In the genomic region with DNA sequence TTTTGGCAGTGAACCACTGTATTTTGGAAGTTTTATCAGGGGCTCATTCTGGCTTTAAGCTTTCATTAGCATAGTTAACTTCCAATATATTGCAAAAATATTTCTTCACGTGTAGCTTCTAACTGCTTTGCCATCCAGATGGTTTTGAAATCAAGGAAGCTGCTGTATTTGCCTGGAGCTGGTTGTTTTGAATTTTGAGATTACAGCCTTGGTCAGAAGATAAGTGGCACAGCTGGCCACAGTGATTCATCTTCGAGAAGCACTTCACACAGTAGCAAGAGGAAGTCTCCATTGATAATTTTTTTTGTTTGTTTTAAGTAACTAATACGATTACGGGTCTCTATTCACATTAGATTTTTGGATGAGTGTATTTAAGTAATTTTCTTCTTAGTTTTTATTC, we compare ENCODE assay signal across 15 cellular contexts. TPM values are rescaled to one million over a fixed set of nuclear protein-coding genes. Genes with fewer than 3 reads are reported as not detected.
DNase-seq lines count a peak whose midpoint lies in the region; ATAC-seq, FAIRE-seq and TF ChIP-seq lines count a peak whose summit lies in the region.
"Had no signal": no experiment of that assay in that cellular context is flagged by ENCODE, and none has a peak within 500 bp of the region (broad histone marks: within the 10 kb centered on the region; RNA-seq: fewer than 3 reads in every experiment).

No MANE protein-coding gene starts in this region.

- H3K27me3 Mint-ChIP-seq in WTC11 (ENCODE audit: low read depth), result peaks cover 48% of the 10 kb centered on the region

- H3K27me3 ChIP-seq in right atrium auricular region, result peaks cover 0 to 8% of the 10 kb centered on the region in 2 donors
- H3K27me3 ChIP-seq in RWPE2 (ENCODE audit: insufficient read depth, poor library complexity, severe bottlenecking), result peaks cover 17% of the 10 kb centered on the region
- peaks cover 3% of the 10 kb centered on the region; the same call in 1 of the 2 replicates for H3K27me3 ChIP-seq in Karpas-422 (ENCODE audit: low read length)
- H3K27me3 ChIP-seq: vagina had no signal

- no peaks in the 10 kb centered on the region for H3K79me2 ChIP-seq in Karpas-422 (ENCODE audit: low read length)

- H4K20me1 ChIP-seq in Karpas-422 (ENCODE audit: insufficient read depth, low read depth, low read length), result no peaks in the 10 kb centered on the region

- H3K9ac ChIP-seq in Karpas-422 (ENCODE audit: low read length), result no peak overlapping the region

- H3K9me2 ChIP-seq in Karpas-422 (replicated peaks; ENCODE audit: insufficient read depth, low read length), result no peaks in the 10 kb centered on the region

- CTCF ChIA-PET in WTC11 (lab: Charles Lee), result interaction anchor here (1.5 kb wide), 1 partner anchor 30 kb away, joined by 3 read pairs; no protein-coding TSS in a partner anchor

- peaks cover 0 to 9% of the 10 kb centered on the region in 2 donors for H3K4me1 ChIP-seq in right atrium auricular region
- H3K4me1 ChIP-seq in RWPE2 (ENCODE audit: insufficient read depth, poor library complexity, severe bottlenecking), result peaks cover 4% of the 10 kb centered on the region
- H3K4me1 ChIP-seq in Karpas-422 (ENCODE audit: low read length), result peaks cover 22% of the 10 kb centered on the region

- peaks cover 5% of the 10 kb centered on the region for H3K36me3 Mint-ChIP-seq in WTC11

- H3K4me3 Mint-ChIP-seq in WTC11, result no peak overlapping the region
- H3K4me3 Mint-ChIP-seq: B cell had no signal

- peaks cover 23% of the 10 kb centered on the region for H3K4me1 Mint-ChIP-seq in WTC11
- H3K4me1 Mint-ChIP-seq: B cell had no signal

- POLR2A ChIA-PET in WTC11 (lab: Charles Lee), result interaction anchor here (0.8 kb wide), 1 partner anchor 12 kb away, joined by 3 read pairs; no protein-coding TSS in a partner anchor

- H3K36me3 ChIP-seq in right atrium auricular region, result no peaks in the 10 kb centered on the region
- H3K36me3 ChIP-seq in RWPE2 (ENCODE audit: low read depth), result no peaks in the 10 kb centered on the region
- H3K36me3 ChIP-seq in Karpas-422 (ENCODE audit: insufficient read depth, low read length), result no peaks in the 10 kb centered on the region
- H3K36me3 ChIP-seq: vagina had no signal

- H2AFZ ChIP-seq in Karpas-422 (ENCODE audit: low read length), result no peak overlapping the region

- H3K27ac ChIP-seq in right atrium auricular region (no peak overlapping the region), RWPE2 (ENCODE audit: poor library complexity, severe bottlenecking) (no peak overlapping the region), Karpas-422 (ENCODE audit: low read length) (no peak overlapping the region)
- H3K27ac ChIP-seq: vagina had no signal

- no peak for DNase-seq in left cardiac atrium
- DNase-seq in right atrium auricular region (ENCODE audit: low spot score), result no peak
- peak; percentile 6 for DNase-seq in RWPE2 (ENCODE audit: low spot score)
- DNase-seq in fibroblast of gingiva (ENCODE audit: low read depth), result peak; percentile 63
- no peak for DNase-seq in WTC11 (ENCODE audit: low spot score)
- DNase-seq in Karpas-422, result no peak
- no peak for DNase-seq in midbrain (lab: John Stamatoyannopoulos, UW)
- DNase-seq in GM19239 (ENCODE audit: insufficient read length, low spot score), result no peak
- DNase-seq: activated CD4-positive, CD25-positive, alpha-beta regulatory T cell treated with anti-CD3 and anti-CD28 coated beads, Interleukin-2, amount 50 U/mL, for 72 hours; mesendoderm; NCI-H1092 had no signal

- H3K9me3 Mint-ChIP-seq in WTC11, result no peaks in the 10 kb centered on the region

- TF ChIP-seq CTCF in right atrium auricular region (IDR thresholded peaks at IDR 0.05), result no peak
- TF ChIP-seq CTCF in RWPE2 (IDR thresholded peaks at IDR 0.05; ENCODE audit: poor library complexity, severe bottlenecking), result no peak
- no peak for TF ChIP-seq CTCF in WTC11 (IDR thresholded peaks at IDR 0.05)

- ATAC-seq in left cardiac atrium (peak; percentile 20 to 40), RWPE2 (ENCODE audit: low read depth) (peak; percentile 20; the same call in 1 of the 3 replicates), WTC11 (no peak)
- ATAC-seq: HCT116 had no signal

- H3K4me3 ChIP-seq in right atrium auricular region, result no peak overlapping the region
- H3K4me3 ChIP-seq in RWPE2 (ENCODE audit: severe bottlenecking), result no peak overlapping the region
- H3K4me3 ChIP-seq in Karpas-422 (ENCODE audit: low read length), result no peak overlapping the region
- H3K4me3 ChIP-seq: vagina had no signal

- FAIRE-seq in GM19239 (lab: Jason Lieb, UNC), result no peak

- no peaks in the 10 kb centered on the region for H3K9me3 ChIP-seq in right atrium auricular region
- H3K9me3 ChIP-seq in RWPE2 (ENCODE audit: severe bottlenecking), result peaks cover 3% of the 10 kb centered on the region
- no peaks in the 10 kb centered on the region; the same call in 1 of the 2 replicates for H3K9me3 ChIP-seq in Karpas-422 (ENCODE audit: low read length)
- H3K9me3 ChIP-seq: vagina had no signal

- intact Hi-C loops in left cardiac atrium (cut with DNase I), result no loop called here

- H3K27ac Mint-ChIP-seq in WTC11, result no peak overlapping the region
- H3K27ac Mint-ChIP-seq: B cell had no signal

- no peak overlapping the region for H3K4me2 ChIP-seq in Karpas-422 (ENCODE audit: low read depth, low read length, poor library complexity, severe bottlenecking)

TF ChIP-seq in WTC11, 78 proteins besides CTCF, POLR2A, EP300 and RAD21:
- TF ChIP-seq NFE2L1 (CRISPR knock-in tag; IDR thresholded peaks at IDR 0.05) (no peak), ZNF423 (CRISPR knock-in tag; IDR thresholded peaks at IDR 0.05) (no peak), TCF7 (CRISPR knock-in tag; IDR thresholded peaks at IDR 0.05; ENCODE audit: low read depth) (no peak), ATF1 (CRISPR knock-in tag; IDR thresholded peaks at IDR 0.05) (no peak), JUN (CRISPR knock-in tag; IDR thresholded peaks at IDR 0.05) (no peak), ELF4 (CRISPR knock-in tag; IDR thresholded peaks at IDR 0.05; ENCODE audit: low read depth) (no peak), ZBTB21 (CRISPR knock-in tag; IDR thresholded peaks at IDR 0.05; ENCODE audit: borderline replicate concordance) (no peak), RORB (CRISPR knock-in tag; IDR thresholded peaks at IDR 0.05) (no peak), NFYB (CRISPR knock-in tag; conservative IDR thresholded peaks at IDR 0.05; ENCODE audit: low read depth) (no peak)
- TF ChIP-seq, protein P1, sequence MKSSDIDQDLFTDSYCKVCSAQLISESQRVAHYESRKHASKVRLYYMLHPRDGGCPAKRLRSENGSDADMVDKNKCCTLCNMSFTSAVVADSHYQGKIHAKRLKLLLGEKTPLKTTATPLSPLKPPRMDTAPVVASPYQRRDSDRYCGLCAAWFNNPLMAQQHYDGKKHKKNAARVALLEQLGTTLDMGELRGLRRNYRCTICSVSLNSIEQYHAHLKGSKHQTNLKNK (CRISPR knock-in tag; IDR thresholded peaks at IDR 0.05), result no peak
- TF ChIP-seq, protein P2, sequence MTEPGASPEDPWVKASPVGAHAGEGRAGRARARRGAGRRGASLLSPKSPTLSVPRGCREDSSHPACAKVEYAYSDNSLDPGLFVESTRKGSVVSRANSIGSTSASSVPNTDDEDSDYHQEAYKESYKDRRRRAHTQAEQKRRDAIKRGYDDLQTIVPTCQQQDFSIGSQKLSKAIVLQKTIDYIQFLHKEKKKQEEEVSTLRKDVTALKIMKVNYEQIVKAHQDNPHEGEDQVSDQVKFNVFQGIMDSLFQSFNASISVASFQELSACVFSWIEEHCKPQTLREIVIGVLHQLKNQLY (CRISPR knock-in tag; IDR thresholded peaks at IDR 0.05), result no peak
- TF ChIP-seq, protein P3, sequence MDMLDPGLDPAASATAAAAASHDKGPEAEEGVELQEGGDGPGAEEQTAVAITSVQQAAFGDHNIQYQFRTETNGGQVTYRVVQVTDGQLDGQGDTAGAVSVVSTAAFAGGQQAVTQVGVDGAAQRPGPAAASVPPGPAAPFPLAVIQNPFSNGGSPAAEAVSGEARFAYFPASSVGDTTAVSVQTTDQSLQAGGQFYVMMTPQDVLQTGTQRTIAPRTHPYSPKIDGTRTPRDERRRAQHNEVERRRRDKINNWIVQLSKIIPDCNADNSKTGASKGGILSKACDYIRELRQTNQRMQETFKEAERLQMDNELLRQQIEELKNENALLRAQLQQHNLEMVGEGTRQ (CRISPR knock-in tag; IDR thresholded peaks at IDR 0.05), result no peak
- TF ChIP-seq, protein P4, sequence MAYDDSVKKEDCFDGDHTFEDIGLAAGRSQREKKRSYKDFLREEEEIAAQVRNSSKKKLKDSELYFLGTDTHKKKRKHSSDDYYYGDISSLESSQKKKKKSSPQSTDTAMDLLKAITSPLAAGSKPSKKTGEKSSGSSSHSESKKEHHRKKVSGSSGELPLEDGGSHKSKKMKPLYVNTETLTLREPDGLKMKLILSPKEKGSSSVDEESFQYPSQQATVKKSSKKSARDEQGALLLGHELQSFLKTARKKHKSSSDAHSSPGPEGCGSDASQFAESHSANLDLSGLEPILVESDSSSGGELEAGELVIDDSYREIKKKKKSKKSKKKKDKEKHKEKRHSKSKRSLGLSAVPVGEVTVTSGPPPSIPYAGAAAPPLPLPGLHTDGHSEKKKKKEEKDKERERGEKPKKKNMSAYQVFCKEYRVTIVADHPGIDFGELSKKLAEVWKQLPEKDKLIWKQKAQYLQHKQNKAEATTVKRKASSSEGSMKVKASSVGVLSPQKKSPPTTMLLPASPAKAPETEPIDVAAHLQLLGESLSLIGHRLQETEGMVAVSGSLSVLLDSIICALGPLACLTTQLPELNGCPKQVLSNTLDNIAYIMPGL (CRISPR knock-in tag; IDR thresholded peaks at IDR 0.05), result no peak
- TF ChIP-seq, protein P5, sequence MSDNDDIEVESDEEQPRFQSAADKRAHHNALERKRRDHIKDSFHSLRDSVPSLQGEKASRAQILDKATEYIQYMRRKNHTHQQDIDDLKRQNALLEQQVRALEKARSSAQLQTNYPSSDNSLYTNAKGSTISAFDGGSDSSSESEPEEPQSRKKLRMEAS (CRISPR knock-in tag; IDR thresholded peaks at IDR 0.05), result no peak

RNA-seq across cellular contexts. Expression of a gene that starts 3.8 kb away (rescaled TPM):
- 1 to 10 TPM in 1 of 2 donors, under 1 TPM in 1; 0.44 to 1.3 TPM for total RNA-seq in left cardiac atrium
- total RNA-seq in right atrium auricular region, result 1 to 10 TPM in 1 of 2 donors, under 1 TPM in 1; 0.89 to 1.5 TPM
- total RNA-seq in WTC11 (2021), result 2.4 to 3.2 TPM (median 2.5 TPM) in 3 replicates
- not detected in 2 replicates for total RNA-seq in Karpas-422 (2014; rRNA removed; shearing (Covaris generic); ENCODE audit: low replicate concordance)
- total RNA-seq: B cell, cerebellum had no signal

Comparison
In these comparisons a context has a peak if more than half of its experiments do, and no peak if none do; other contexts are left out.
1. DNase-seq: peak in RWPE2 (single experiment) and fibroblast of gingiva (single experiment); none in left cardiac atrium (single experiment), right atrium auricular region (single experiment), WTC11 (single experiment), Karpas-422 (single experiment), midbrain (single experiment) and GM19239 (single experiment).